Comparison of ENCODE assay signal across 21 cellular contexts in the genomic region with DNA sequence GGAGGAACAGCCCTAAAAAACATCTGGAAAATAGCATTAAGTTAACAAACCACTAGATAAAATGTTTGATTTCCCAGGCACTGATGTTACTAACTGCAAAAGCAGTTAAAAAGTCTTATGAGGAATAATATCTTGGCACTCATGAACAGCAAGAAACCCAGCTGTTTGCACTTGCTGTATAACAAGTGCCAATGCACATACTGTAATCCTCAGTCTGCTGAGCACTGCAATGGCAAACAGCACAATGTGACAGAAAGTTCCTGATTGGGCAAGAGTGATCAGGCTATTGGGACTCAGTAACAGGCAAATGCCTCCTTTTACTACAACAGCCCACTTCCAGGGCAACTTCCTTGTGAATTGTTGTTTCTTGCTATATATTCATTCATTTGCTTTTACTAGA. TPM values are rescaled to one million over a fixed set of nuclear protein-coding genes. Genes with fewer than 3 reads are reported as not detected.
A peak's percentile ranks its signal among the peaks of the same experiment; 100 is the strongest.
DNase-seq lines count a peak whose midpoint lies in the region; ATAC-seq, FAIRE-seq and TF ChIP-seq lines count a peak whose summit lies in the region.
"Had no signal": no experiment of that assay in that cellular context is flagged by ENCODE, and none has a peak within 500 bp of the region (broad histone marks: within the 10 kb centered on the region; RNA-seq: fewer than 3 reads in every experiment).

No MANE protein-coding gene starts in this region.

- H4K91ac ChIP-seq in H1 (replicated peaks; ENCODE audit: insufficient read length, low read length) = no peak overlapping the region

- no peak overlapping the region for H3K56ac ChIP-seq in H1 (replicated peaks; ENCODE audit: insufficient read length, low read depth, low read length)

- no peaks in the 10 kb centered on the region for H3K27me3 ChIP-seq in H1 (replicated peaks in 1 of 4; ENCODE audit: control insufficient read depth in 3 of 4, extremely low read depth in 1 of 4, insufficient read depth in 3 of 4, low read length in 3 of 4)
- no peaks in the 10 kb centered on the region for H3K27me3 ChIP-seq in pancreas

- no peak overlapping the region for H2AFZ ChIP-seq in H1 (ENCODE audit: low read length)

- POLR2A ChIA-PET in H1 (lab: Charles Lee; ENCODE audit: partially characterized antibody) = interaction anchor here (1.2 kb wide), 1 partner anchor 28 kb away, joined by 3 read pairs; no protein-coding TSS in a partner anchor

- H3K4me3 Mint-ChIP-seq in immature natural killer cell = no peak overlapping the region
- H3K4me3 Mint-ChIP-seq: B cell; CD8-positive, alpha-beta T cell had no signal

- TF ChIP-seq POLR2A in H1 (IDR thresholded peaks at IDR 0.05; ENCODE audit: control extremely low read depth in 1 of 2, low read depth in 2 of 2, low read length in 2 of 2) = no peak

- no peak overlapping the region for H2BK15ac ChIP-seq in H1 (ENCODE audit: low read length)

- H4K8ac ChIP-seq in H1 (ENCODE audit: extremely low read depth, insufficient read depth, low read length) = no peak overlapping the region

- H2AK5ac ChIP-seq in H1 (ENCODE audit: low read depth, low read length) = no peak overlapping the region

- TF ChIP-seq RAD21 in H1 (IDR thresholded peaks at IDR 0.05 in 1 of 2, conservative IDR thresholded peaks at IDR 0.05 in 1 of 2; ENCODE audit: low read depth in 2 of 2, low read length in 2 of 2) = no peak

- H3K18ac ChIP-seq in H1 (ENCODE audit: extremely low read depth, low read length) = no peak overlapping the region

- H3K4me3 ChIP-seq in SK-N-MC (peak overlapping the region; percentile 1; the same call in 1 of the 2 replicates), H1 (ENCODE audit: extremely low read depth in 1 of 4, insufficient read depth in 2 of 4, low read depth in 3 of 4, low read length in 4 of 4) (no peak overlapping the region), pancreas (no peak overlapping the region)

- CTCF ChIA-PET in H1 (lab: Charles Lee; ENCODE audit: partially characterized antibody) = interaction anchor here (0.6 to 1.2 kb wide), 3 partner anchors 20 to 626 kb away, joined by 3 to 4 read pairs (median 3); partner anchors contain the start of gene SEC24B

- ATAC-seq in left lobe of liver (peak; percentile 73), pancreas (peak in 3 of 4 donors; percentile 55 to 70 (median 57)), GM21619 (IDR thresholded peaks at IDR 0.05; ENCODE audit: unreplicated experiment) (no peak)
- ATAC-seq: CD8-positive, alpha-beta T cell; HCT116 had no signal

- TF ChIP-seq CTCF in H1 (IDR thresholded peaks at IDR 0.05; ENCODE audit: control extremely low read depth in 1 of 3, insufficient read depth in 1 of 3, low read depth in 1 of 3, low read length in 3 of 3) (no peak), pancreas (IDR thresholded peaks at IDR 0.05) (no peak)

- no peaks in the 10 kb centered on the region for H3K79me1 ChIP-seq in H1 (ENCODE audit: low read depth, low read length)

- H3K9me3 Mint-ChIP-seq in immature natural killer cell = no peaks in the 10 kb centered on the region
- H3K9me3 Mint-ChIP-seq: CD8-positive, alpha-beta T cell had no signal

- no peak for TF ChIP-seq EP300 in H1 (IDR thresholded peaks at IDR 0.05; ENCODE audit: borderline replicate concordance in 1 of 2, low read depth in 2 of 2, low read length in 2 of 2)

- no peak overlapping the region for H3K23ac ChIP-seq in H1 (ENCODE audit: insufficient read length)

- no peaks in the 10 kb centered on the region for H3K4me1 Mint-ChIP-seq in immature natural killer cell
- H3K4me1 Mint-ChIP-seq: B cell had no signal

- H3K36me3 ChIP-seq in SK-N-MC (ENCODE audit: insufficient read depth, low read length) = no peaks in the 10 kb centered on the region
- H3K36me3 ChIP-seq in H1 (ENCODE audit: control insufficient read depth in 2 of 4, insufficient read depth in 4 of 4, low read length in 3 of 4) = no peaks in the 10 kb centered on the region
- H3K36me3 ChIP-seq in pancreas = no peaks in the 10 kb centered on the region

- no peak overlapping the region for H3K4ac ChIP-seq in H1 (replicated peaks; ENCODE audit: insufficient read length, low read depth, low read length)

- H3K14ac ChIP-seq in H1 (ENCODE audit: insufficient read length) = no peak overlapping the region

- H3K27ac Mint-ChIP-seq in immature natural killer cell = no peak overlapping the region
- H3K27ac Mint-ChIP-seq: B cell; CD8-positive, alpha-beta T cell had no signal

- H3K27me3 Mint-ChIP-seq in immature natural killer cell (ENCODE audit: low read depth in 3 of 3) = peaks cover 0 to 2% (median 0%) of the 10 kb centered on the region in 3 donors
- H3K27me3 Mint-ChIP-seq: B cell had no signal

- H3K79me2 ChIP-seq in H1 (ENCODE audit: control insufficient read depth in 1 of 2, insufficient read depth in 2 of 2, low read length in 2 of 2) = no peaks in the 10 kb centered on the region

- H4K20me1 ChIP-seq in H1 (replicated peaks in 1 of 2; ENCODE audit: control insufficient read depth in 1 of 2, insufficient read depth in 2 of 2, low read length in 2 of 2) = no peaks in the 10 kb centered on the region

- peak; percentile 19 for FAIRE-seq in H1 (lab: Jason Lieb, UNC)
- FAIRE-seq in pancreas (lab: Jason Lieb, UNC) = no peak
- FAIRE-seq: G401.6 had no signal

- no peak overlapping the region for H4K5ac ChIP-seq in H1 (ENCODE audit: insufficient read length, low read depth, low read length)

- no peaks in the 10 kb centered on the region for H3K9me3 ChIP-seq in SK-N-MC (ENCODE audit: low read depth, low read length)
- no peaks in the 10 kb centered on the region for H3K9me3 ChIP-seq in H1 (ENCODE audit: insufficient read depth in 2 of 2, low read depth in 1 of 2, low read length in 1 of 2)
- no peaks in the 10 kb centered on the region for H3K9me3 ChIP-seq in pancreas
- H3K9me3 ChIP-seq: Caco-2 had no signal

- H3K4me1 ChIP-seq in H1 (replicated peaks in 1 of 4; ENCODE audit: control insufficient read depth in 3 of 4, insufficient read depth in 4 of 4, low read length in 3 of 4) = peaks cover 2 to 10% (median 4%) of the 10 kb centered on the region in 4 experiments; a peak in 5 of 7 replicates
- no peaks in the 10 kb centered on the region for H3K4me1 ChIP-seq in pancreas
- H3K4me1 ChIP-seq: Caco-2 had no signal

- H3K27ac ChIP-seq in SK-N-MC = peak overlapping the region; percentile 76
- H3K27ac ChIP-seq in H1 (ENCODE audit: low read depth, low read length) = no peak overlapping the region
- H3K27ac ChIP-seq in pancreas = no peak overlapping the region
- H3K27ac ChIP-seq: C4-2B, HL-60 had no signal

- H3K9ac ChIP-seq in SK-N-MC (ENCODE audit: insufficient read length) (no peak overlapping the region), H1 (replicated peaks in 1 of 4; ENCODE audit: extremely low read depth in 1 of 4, low read depth in 3 of 4, low read length in 3 of 4) (no peak overlapping the region)

- H2BK5ac ChIP-seq in H1 (ENCODE audit: low read depth, low read length) = no peak overlapping the region

- DNase-seq in SK-N-MC (ENCODE audit: low read depth, low spot score) = no peak
- DNase-seq in H1 (ENCODE audit: low read depth in 1 of 2, low spot score in 2 of 2) = no peak
- no peak for DNase-seq in left lobe of liver (ENCODE audit: low spot score)
- DNase-seq in pancreas = no peak
- no peak for DNase-seq in immature natural killer cell
- DNase-seq in NCI-H1436 (lab: John Stamatoyannopoulos, UW) = no peak
- DNase-seq in NCI-H748 treated with DMSO at 0.1 percent for 48 hours (lab: John Stamatoyannopoulos, UW) = no peak
- DNase-seq: Caco-2; CD8-positive, alpha-beta T cell; NCI-H1092 treated with DMSO at 0.1 percent for 48 hours; NCI-H146; NCI-H2029; NCI-H526; RPMI8226; SHP77 treated with DMSO at 0.1 percent for 48 hours had no signal

- H3K4me2 ChIP-seq in H1 (ENCODE audit: insufficient read depth in 1 of 2, low read depth in 2 of 2, low read length in 2 of 2) = no peak overlapping the region

- no peak overlapping the region for H2BK12ac ChIP-seq in H1 (ENCODE audit: low read depth, low read length)

- H3K23me2 ChIP-seq in H1 (ENCODE audit: low read depth, low read length) = no peaks in the 10 kb centered on the region; the same call in 1 of the 2 replicates

- H2BK120ac ChIP-seq in H1 (replicated peaks; ENCODE audit: low read depth, low read length) = no peak overlapping the region

- intact Hi-C loops in pancreas (cut with DNase I) = no loop called here

- no peak overlapping the region for H2BK20ac ChIP-seq in H1 (ENCODE audit: low read length)

- H3K36me3 Mint-ChIP-seq in immature natural killer cell = peaks cover 0 to 7% (median 0%) of the 10 kb centered on the region in 3 donors
- H3K36me3 Mint-ChIP-seq: CD8-positive, alpha-beta T cell had no signal

TF ChIP-seq in H1, 55 proteins besides CTCF, POLR2A, EP300 and RAD21:
- TF ChIP-seq NANOG (IDR thresholded peaks at IDR 0.05; ENCODE audit: insufficient read depth, low read depth, low read length, poor library complexity, severe bottlenecking) = no peak
- TF ChIP-seq, protein P1, sequence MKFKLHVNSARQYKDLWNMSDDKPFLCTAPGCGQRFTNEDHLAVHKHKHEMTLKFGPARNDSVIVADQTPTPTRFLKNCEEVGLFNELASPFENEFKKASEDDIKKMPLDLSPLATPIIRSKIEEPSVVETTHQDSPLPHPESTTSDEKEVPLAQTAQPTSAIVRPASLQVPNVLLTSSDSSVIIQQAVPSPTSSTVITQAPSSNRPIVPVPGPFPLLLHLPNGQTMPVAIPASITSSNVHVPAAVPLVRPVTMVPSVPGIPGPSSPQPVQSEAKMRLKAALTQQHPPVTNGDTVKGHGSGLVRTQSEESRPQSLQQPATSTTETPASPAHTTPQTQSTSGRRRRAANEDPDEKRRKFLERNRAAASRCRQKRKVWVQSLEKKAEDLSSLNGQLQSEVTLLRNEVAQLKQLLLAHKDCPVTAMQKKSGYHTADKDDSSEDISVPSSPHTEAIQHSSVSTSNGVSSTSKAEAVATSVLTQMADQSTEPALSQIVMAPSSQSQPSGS (IDR thresholded peaks at IDR 0.05; ENCODE audit: low read length) = no peak

RNA-seq across cellular contexts. Expression of gene SEC24B, which starts 20.8 kb away (rescaled TPM):
- total RNA-seq in H1 (2021; fragmentation: NEBNext Ultra II Directional; extraction: Animal tissue kit (Norgen Biotek cat#: 25700)) = 24.2 and 25.6 TPM in 2 replicates
- polyA plus RNA-seq in H1 (2011; rRNA removed) (20.5 and 30.9 TPM in 2 replicates), pancreas (1 to 10 TPM; 4.9 to 9.1 TPM), immature natural killer cell (10 to 100 TPM in 2 of 3 donors, 1 to 10 TPM in 1; 5.3 to 17.8 (median 12.1) TPM)
- 21.1 TPM for polyA plus RNA-seq in H1 (2011; cell fraction: cytosol; rRNA removed)
- 24.8 TPM for polyA plus RNA-seq in H1 (2011; cell fraction: nucleus; rRNA removed)
- 11.7 to 17.1 TPM (median 14.9 TPM) in 4 replicates for polyA plus RNA-seq in H1 (2012, experiment 1 of 2)
- 1.2 TPM for polyA plus RNA-seq in H1 (2012, experiment 2 of 2)
- polyA plus RNA-seq in H1 (2013, experiment 1 of 2) = 15.1 TPM
- polyA plus RNA-seq in H1 (2013, experiment 2 of 2) = 15.1 TPM
- polyA minus RNA-seq in H1 (2011; rRNA and poly(A)+ RNA removed) = 95.6 and 123 TPM in 2 replicates
- polyA minus RNA-seq in H1 (2011; cell fraction: cytosol; rRNA and poly(A)+ RNA removed) = 23.7 TPM
- polyA minus RNA-seq in H1 (2011; cell fraction: nucleus; rRNA and poly(A)+ RNA removed) = 71.0 TPM
- total RNA-seq in left lobe of liver (22.0 TPM), pancreas (10 to 100 TPM; 11.8 to 16.5 (median 12.5) TPM)
